12 cellular contexts compared by ENCODE assay signal in the genomic region with DNA sequence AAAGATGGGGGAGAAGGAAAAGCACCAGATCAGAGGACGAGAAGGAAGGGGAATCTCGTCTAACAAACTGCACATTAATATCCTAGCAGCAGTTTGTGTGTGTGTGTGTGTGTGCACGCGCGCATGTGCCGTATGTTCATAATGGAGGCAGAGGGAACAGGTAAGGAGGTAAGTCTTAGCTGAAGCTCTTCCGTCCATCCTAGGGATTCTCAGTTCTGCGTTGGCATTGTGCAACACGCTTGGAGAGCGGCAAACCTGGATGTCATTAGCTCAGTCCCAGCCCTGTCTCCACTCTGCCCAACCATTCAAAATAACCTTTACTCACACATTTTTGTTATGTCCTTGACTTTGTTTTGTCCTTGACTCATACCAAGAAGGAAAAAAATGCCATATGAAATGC. TPM values are rescaled to one million over a fixed set of nuclear protein-coding genes. Genes with fewer than 3 reads are reported as not detected.
DNase-seq lines count a peak whose midpoint lies in the region; ATAC-seq, FAIRE-seq and TF ChIP-seq lines count a peak whose summit lies in the region.
"Had no signal": no experiment of that assay in that cellular context is flagged by ENCODE, and none has a peak within 500 bp of the region (broad histone marks: within the 10 kb centered on the region; RNA-seq: fewer than 3 reads in every experiment).

No MANE protein-coding gene starts in this region.

- H3K23me2 ChIP-seq in H1 (ENCODE audit: low read depth, low read length): peaks cover 1% of the 10 kb centered on the region; the same call in 1 of the 2 replicates

- CTCF ChIA-PET in H1 (lab: Charles Lee; ENCODE audit: partially characterized antibody): interaction anchor here (0.8 to 4.0 kb wide), 13 partner anchors 14 to 170 kb away, joined by 3 to 34 read pairs (median 4); partner anchors contain the start of genes C1RL and C1S

- peaks cover 0 to 3% of the 10 kb centered on the region in 2 experiments for H4K20me1 ChIP-seq in H1 (replicated peaks in 1 of 2; ENCODE audit: control insufficient read depth in 1 of 2, insufficient read depth in 2 of 2, low read length in 2 of 2)

- TF ChIP-seq CTCF in H1 (IDR thresholded peaks at IDR 0.05; ENCODE audit: control extremely low read depth in 1 of 3, insufficient read depth in 1 of 3, low read depth in 1 of 3, low read length in 3 of 3): no peak

- POLR2A ChIA-PET in H1 (lab: Charles Lee; ENCODE audit: partially characterized antibody): interaction anchor here (0.9 to 5.6 kb wide), 8 partner anchors 8 to 150 kb away, joined by 3 to 42 read pairs (median 3); partner anchors contain the start of genes C12orf57, C1RL, CLSTN3 and RNU7-1

- no peak overlapping the region for H3K56ac ChIP-seq in H1 (replicated peaks; ENCODE audit: insufficient read length, low read depth, low read length)

- H3K4me3 ChIP-seq in H1 (ENCODE audit: extremely low read depth in 1 of 4, insufficient read depth in 2 of 4, low read depth in 3 of 4, low read length in 4 of 4): no peak overlapping the region
- H3K4me3 ChIP-seq: smooth muscle cell had no signal

- H3K27ac ChIP-seq in H1 (ENCODE audit: low read depth, low read length): no peak overlapping the region

- DNase-seq in H1 (ENCODE audit: low read depth in 1 of 2, low spot score in 2 of 2) (no peak), sciatic nerve (ENCODE audit: low spot score) (peak; percentile 62), GM12892 (ENCODE audit: insufficient read length) (no peak)
- DNase-seq: activated T-cell treated with anti-CD3 and anti-CD28 coated beads, Interleukin-2, amount 50 U/mL, for 4 hours; DMS 273 treated with DMSO at 0.1 percent for 48 hours; immature natural killer cell; NCI-H1092; Right ventricle myocardium superior had no signal

- no peak overlapping the region for H3K4me2 ChIP-seq in H1 (ENCODE audit: insufficient read depth in 1 of 2, low read depth in 2 of 2, low read length in 2 of 2)
- H3K4me2 ChIP-seq: smooth muscle cell had no signal

- peak overlapping the region; percentile 46; the same call in 1 of the 2 replicates for H2BK5ac ChIP-seq in H1 (ENCODE audit: low read depth, low read length)

- H3K79me2 ChIP-seq in H1 (ENCODE audit: control insufficient read depth in 1 of 2, insufficient read depth in 2 of 2, low read length in 2 of 2): no peaks in the 10 kb centered on the region

- intact Hi-C loops in sciatic nerve (cut with DNase I): no loop called here

- H2AFZ ChIP-seq in H1 (ENCODE audit: low read length): no peak overlapping the region

- no peaks in the 10 kb centered on the region for H3K9me3 ChIP-seq in H1 (ENCODE audit: insufficient read depth in 2 of 2, low read depth in 1 of 2, low read length in 1 of 2)

- no peak overlapping the region for H3K14ac ChIP-seq in H1 (ENCODE audit: insufficient read length)

- H2BK20ac ChIP-seq in H1 (ENCODE audit: low read length): no peak overlapping the region

- no peak overlapping the region for H2BK120ac ChIP-seq in H1 (replicated peaks; ENCODE audit: low read depth, low read length)

- no peak overlapping the region for H3K4ac ChIP-seq in H1 (replicated peaks; ENCODE audit: insufficient read length, low read depth, low read length)

- TF ChIP-seq POLR2A in H1 (IDR thresholded peaks at IDR 0.05; ENCODE audit: control extremely low read depth in 1 of 2, low read depth in 2 of 2, low read length in 2 of 2) (no peak), GM12892 (IDR thresholded peaks at IDR 0.05; ENCODE audit: low read depth, low read length) (no peak)

- peak; percentile 31 for ATAC-seq in sciatic nerve
- ATAC-seq: activated T-cell treated with anti-CD3 and anti-CD28 coated beads, Interleukin-2, amount 50 U/mL, for 4 hours; WTC11 had no signal

- H2BK15ac ChIP-seq in H1 (ENCODE audit: low read length): no peak overlapping the region

- no peak overlapping the region for H3K9ac ChIP-seq in H1 (replicated peaks in 1 of 4; ENCODE audit: extremely low read depth in 1 of 4, low read depth in 3 of 4, low read length in 3 of 4)

- no peak overlapping the region for H4K91ac ChIP-seq in H1 (replicated peaks; ENCODE audit: insufficient read length, low read length)

- WGBS in H1 (ENCODE audit: extremely low coverage in 1 of 2, insufficient coverage in 1 of 2, insufficient read length in 1 of 2, insufficient replicate concordance in 2 of 2, low coverage in 1 of 2, low lambda C conversion rate in 2 of 2, missing lambda C conversion rate in 1 of 2), 2 experiments: 91% methylated on average over 10 of the region's 10 CpGs; no CpG with 5 or more reads in 1 of the 2 experiments

- no peak for TF ChIP-seq RAD21 in H1 (IDR thresholded peaks at IDR 0.05 in 1 of 2, conservative IDR thresholded peaks at IDR 0.05 in 1 of 2; ENCODE audit: low read depth in 2 of 2, low read length in 2 of 2)

- H2BK12ac ChIP-seq in H1 (ENCODE audit: low read depth, low read length): peak overlapping the region; percentile 39; the same call in 1 of the 2 replicates

- no peak overlapping the region for H3K18ac ChIP-seq in H1 (ENCODE audit: extremely low read depth, low read length)

- no peak overlapping the region for H3K23ac ChIP-seq in H1 (ENCODE audit: insufficient read length)

- H3K4me1 ChIP-seq in H1 (replicated peaks in 1 of 4; ENCODE audit: control insufficient read depth in 3 of 4, insufficient read depth in 4 of 4, low read length in 3 of 4): peaks cover 7 to 21% (median 16%) of the 10 kb centered on the region in 4 experiments

- no peak overlapping the region for H4K8ac ChIP-seq in H1 (ENCODE audit: extremely low read depth, insufficient read depth, low read length)

- H3K27me3 ChIP-seq in H1 (replicated peaks in 1 of 4; ENCODE audit: control insufficient read depth in 3 of 4, extremely low read depth in 1 of 4, insufficient read depth in 3 of 4, low read length in 3 of 4): no peaks in the 10 kb centered on the region; a peak in 1 of 7 replicates

- H2AK5ac ChIP-seq in H1 (ENCODE audit: low read depth, low read length): peak overlapping the region; percentile 60

- FAIRE-seq in H1 (lab: Jason Lieb, UNC) (no peak), GM12892 (lab: Jason Lieb, UNC) (no peak)
- FAIRE-seq: endothelial cell of umbilical vein had no signal

- H4K5ac ChIP-seq in H1 (ENCODE audit: insufficient read length, low read depth, low read length): no peak overlapping the region

- TF ChIP-seq EP300 in H1 (IDR thresholded peaks at IDR 0.05; ENCODE audit: borderline replicate concordance in 1 of 2, low read depth in 2 of 2, low read length in 2 of 2): no peak

- no peaks in the 10 kb centered on the region for H3K79me1 ChIP-seq in H1 (ENCODE audit: low read depth, low read length)

- peaks cover 0 to 4% (median 0%) of the 10 kb centered on the region in 4 experiments; a peak in 1 of 8 replicates for H3K36me3 ChIP-seq in H1 (ENCODE audit: control insufficient read depth in 2 of 4, insufficient read depth in 4 of 4, low read length in 3 of 4)

RNA-seq across cellular contexts. Expression of gene C1R, which starts 1.6 kb away (rescaled TPM):
- total RNA-seq in H1 (2021; fragmentation: NEBNext Ultra II Directional; extraction: Animal tissue kit (Norgen Biotek cat#: 25700)): 6.9 and 7.7 TPM in 2 replicates
- 16.3 and 19.3 TPM in 2 replicates for polyA plus RNA-seq in H1 (2011; rRNA removed)
- 18.6 TPM for polyA plus RNA-seq in H1 (2011; cell fraction: cytosol; rRNA removed)
- 26.5 TPM for polyA plus RNA-seq in H1 (2011; cell fraction: nucleus; rRNA removed)
- polyA plus RNA-seq in H1 (2012, experiment 1 of 2): 7.2 to 11.4 TPM (median 9.5 TPM) in 4 replicates
- polyA plus RNA-seq in H1 (2012, experiment 2 of 2): 7.6 TPM
- 9.3 TPM for polyA plus RNA-seq in H1 (2013, experiment 1 of 2)
- polyA plus RNA-seq in H1 (2013, experiment 2 of 2): 7.6 TPM
- polyA minus RNA-seq in H1 (2011; rRNA and poly(A)+ RNA removed): 12.8 and 12.9 TPM in 2 replicates
- polyA minus RNA-seq in H1 (2011; cell fraction: cytosol; rRNA and poly(A)+ RNA removed): 3.0 TPM
- polyA minus RNA-seq in H1 (2011; cell fraction: nucleus; rRNA and poly(A)+ RNA removed): 5.2 TPM
- 628 TPM for total RNA-seq in sciatic nerve
- polyA plus RNA-seq in GM12892 (2012; ENCODE audit: missing spikeins): 1.9 TPM

RNA-seq across cellular contexts. Expression of gene C1RL, which starts 15.1 kb away (rescaled TPM):
- 11.4 and 14.7 TPM in 2 replicates for total RNA-seq in H1 (2021; fragmentation: NEBNext Ultra II Directional; extraction: Animal tissue kit (Norgen Biotek cat#: 25700))
- polyA plus RNA-seq in H1 (2011; rRNA removed): 15.5 and 16.7 TPM in 2 replicates
- 14.0 TPM for polyA plus RNA-seq in H1 (2011; cell fraction: cytosol; rRNA removed)
- polyA plus RNA-seq in H1 (2011; cell fraction: nucleus; rRNA removed): 18.4 TPM
- polyA plus RNA-seq in H1 (2012, experiment 1 of 2): 8.1 to 14.1 TPM (median 12.9 TPM) in 4 replicates
- polyA plus RNA-seq in H1 (2012, experiment 2 of 2): 8.0 TPM
- 11.8 TPM for polyA plus RNA-seq in H1 (2013, experiment 1 of 2)
- 16.2 TPM for polyA plus RNA-seq in H1 (2013, experiment 2 of 2)
- polyA minus RNA-seq in H1 (2011; rRNA and poly(A)+ RNA removed): 17.1 and 17.6 TPM in 2 replicates
- polyA minus RNA-seq in H1 (2011; cell fraction: cytosol; rRNA and poly(A)+ RNA removed): 13.9 TPM
- polyA minus RNA-seq in H1 (2011; cell fraction: nucleus; rRNA and poly(A)+ RNA removed): 15.1 TPM
- 117 TPM for total RNA-seq in sciatic nerve
- 9.1 TPM for polyA plus RNA-seq in GM12892 (2012; ENCODE audit: missing spikeins)

RNA-seq across cellular contexts. Expression of gene C1S, which starts 33.4 kb away (rescaled TPM):
- 5.0 and 7.3 TPM in 2 replicates for total RNA-seq in H1 (2021; fragmentation: NEBNext Ultra II Directional; extraction: Animal tissue kit (Norgen Biotek cat#: 25700))
- 3.5 and 4.4 TPM in 2 replicates for polyA plus RNA-seq in H1 (2011; rRNA removed)
- polyA plus RNA-seq in H1 (2011; cell fraction: cytosol; rRNA removed): 5.3 TPM
- 8.3 TPM for polyA plus RNA-seq in H1 (2011; cell fraction: nucleus; rRNA removed)
- polyA plus RNA-seq in H1 (2012, experiment 1 of 2): 6.8 to 8.0 TPM (median 7.2 TPM) in 4 replicates
- polyA plus RNA-seq in H1 (2012, experiment 2 of 2): 1.6 TPM
- polyA plus RNA-seq in H1 (2013, experiment 1 of 2): 7.8 TPM
- 8.1 TPM for polyA plus RNA-seq in H1 (2013, experiment 2 of 2)
- polyA minus RNA-seq in H1 (2011; rRNA and poly(A)+ RNA removed): 5.7 and 6.4 TPM in 2 replicates
- polyA minus RNA-seq in H1 (2011; cell fraction: cytosol; rRNA and poly(A)+ RNA removed): 1.1 TPM
- 7.2 TPM for polyA minus RNA-seq in H1 (2011; cell fraction: nucleus; rRNA and poly(A)+ RNA removed)
- 662 TPM for total RNA-seq in sciatic nerve
- 1.00 TPM for polyA plus RNA-seq in GM12892 (2012; ENCODE audit: missing spikeins)
- polyA plus RNA-seq: immature natural killer cell had no signal

RNA-seq across cellular contexts. Expression of gene RBP5, which starts 34.8 kb away (rescaled TPM):
- total RNA-seq in H1 (2021; fragmentation: NEBNext Ultra II Directional; extraction: Animal tissue kit (Norgen Biotek cat#: 25700)): 0.67 and 1.9 TPM in 2 replicates
- 1.1 and 1.2 TPM in 2 replicates for polyA plus RNA-seq in H1 (2011; rRNA removed)
- 2.9 TPM for polyA plus RNA-seq in H1 (2011; cell fraction: cytosol; rRNA removed)
- polyA plus RNA-seq in H1 (2011; cell fraction: nucleus; rRNA removed): 6.5 TPM
- 1.5 to 3.5 TPM (median 2.8 TPM) in 4 replicates for polyA plus RNA-seq in H1 (2012, experiment 1 of 2)
- 0.70 TPM for polyA plus RNA-seq in H1 (2012, experiment 2 of 2)
- polyA plus RNA-seq in H1 (2013, experiment 1 of 2): 1.1 TPM
- 0.90 TPM for polyA plus RNA-seq in H1 (2013, experiment 2 of 2)
- polyA minus RNA-seq in H1 (2011; rRNA and poly(A)+ RNA removed): 1.4 and 3.5 TPM in 2 replicates
- not detected for polyA minus RNA-seq in H1 (2011; cell fraction: cytosol; rRNA and poly(A)+ RNA removed)
- 3.3 TPM for polyA minus RNA-seq in H1 (2011; cell fraction: nucleus; rRNA and poly(A)+ RNA removed)
- 4.5 TPM for total RNA-seq in sciatic nerve
- 3.9 TPM for polyA plus RNA-seq in GM12892 (2012; ENCODE audit: missing spikeins)
- total RNA-seq: activated T-cell treated with anti-CD3 and anti-CD28 coated beads, Interleukin-2, amount 50 U/mL, for 4 hours; endothelial cell of umbilical vein; myocyte; smooth muscle cell had no signal
- polyA plus RNA-seq: immature natural killer cell had no signal

RNA-seq across cellular contexts. Expression of gene CLSTN3, which starts 36.3 kb away (rescaled TPM):
- total RNA-seq in H1 (2021; fragmentation: NEBNext Ultra II Directional; extraction: Animal tissue kit (Norgen Biotek cat#: 25700)): 19.9 and 20.4 TPM in 2 replicates
- polyA plus RNA-seq in H1 (2011; rRNA removed): 26.3 and 43.9 TPM in 2 replicates
- 29.3 TPM for polyA plus RNA-seq in H1 (2011; cell fraction: cytosol; rRNA removed)
- polyA plus RNA-seq in H1 (2011; cell fraction: nucleus; rRNA removed): 56.8 TPM
- polyA plus RNA-seq in H1 (2012, experiment 1 of 2): 13.4 to 23.8 TPM (median 20.6 TPM) in 4 replicates
- polyA plus RNA-seq in H1 (2012, experiment 2 of 2): 16.7 TPM
- polyA plus RNA-seq in H1 (2013, experiment 1 of 2): 41.1 TPM
- polyA plus RNA-seq in H1 (2013, experiment 2 of 2): 32.6 TPM
- 41.2 and 41.6 TPM in 2 replicates for polyA minus RNA-seq in H1 (2011; rRNA and poly(A)+ RNA removed)
- polyA minus RNA-seq in H1 (2011; cell fraction: cytosol; rRNA and poly(A)+ RNA removed): 27.0 TPM
- polyA minus RNA-seq in H1 (2011; cell fraction: nucleus; rRNA and poly(A)+ RNA removed): 31.5 TPM
- total RNA-seq in sciatic nerve: 43.8 TPM
- 14.9 TPM for polyA plus RNA-seq in GM12892 (2012; ENCODE audit: missing spikeins)

Comparison
In these comparisons a context has a peak if more than half of its experiments do, and no peak if none do; other contexts are left out.
1. RNA of gene C1R, which starts 1.6 kb away (total RNA-seq): 628 TPM in sciatic nerve (single experiment); 6.9 to 7.7 TPM in H1; every median in the first group is over 10 times any median in the second.
2. RNA of gene C1S, which starts 33.4 kb away (total RNA-seq): 662 TPM in sciatic nerve (single experiment); 5.0 to 7.3 TPM in H1; every median in the first group is over 10 times any median in the second.